Comparison of ENCODE assay signal across 8 cellular contexts in the genomic region with DNA sequence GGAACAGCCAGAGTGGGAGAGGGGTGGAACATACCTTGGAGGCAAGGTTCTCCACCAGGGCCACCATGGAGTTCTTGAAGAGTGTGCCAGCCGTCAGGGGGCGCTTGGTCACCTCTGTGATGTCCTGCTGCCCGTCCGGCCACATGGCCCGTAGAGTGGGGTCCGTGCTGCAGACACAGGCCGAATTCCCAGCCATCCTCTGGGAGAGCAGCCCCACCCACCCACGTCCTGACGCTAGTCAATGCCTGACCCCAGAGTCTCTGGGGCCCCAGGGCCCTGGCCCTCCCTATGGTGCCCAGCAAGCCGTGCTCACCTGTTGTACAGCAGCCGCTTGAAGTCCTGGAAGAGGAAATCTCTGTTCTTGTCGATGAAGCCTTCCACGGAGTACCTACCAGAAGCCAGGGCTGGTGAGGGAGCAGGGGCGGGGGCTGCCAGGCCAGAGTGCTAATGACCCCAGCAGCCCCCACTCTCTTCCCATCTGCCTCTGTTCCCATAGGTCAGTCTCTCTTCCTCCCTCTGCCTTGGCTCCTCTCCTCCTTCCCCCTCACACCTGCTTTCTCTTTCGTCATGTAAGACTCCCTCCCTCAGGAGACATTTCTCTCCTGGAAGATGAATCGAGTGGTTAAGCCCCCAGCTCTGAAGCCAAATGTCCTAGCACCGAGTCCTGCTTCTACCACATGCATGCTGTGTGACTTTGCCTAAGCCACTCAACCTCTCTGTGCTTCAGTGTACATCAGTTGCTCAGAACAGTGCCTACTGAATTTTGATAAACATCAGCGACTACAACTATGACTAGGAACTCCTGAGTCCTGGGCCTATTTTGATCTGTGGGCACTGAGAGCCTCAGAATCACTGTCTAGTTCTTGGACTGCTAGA. TPM values are rescaled to one million over a fixed set of nuclear protein-coding genes. Genes with fewer than 3 reads are reported as not detected.
DNase-seq lines count a peak whose midpoint lies in the region; FAIRE-seq and TF ChIP-seq lines count a peak whose summit lies in the region.
"Had no signal": no experiment of that assay in that cellular context is flagged by ENCODE, and none has a peak within 500 bp of the region (broad histone marks: within the 10 kb centered on the region; RNA-seq: fewer than 3 reads in every experiment).

No MANE protein-coding gene starts in this region.

- H3K36me3 ChIP-seq in OCI-LY3 (replicated peaks; ENCODE audit: low read depth, low read length): no peaks in the 10 kb centered on the region
- H3K36me3 ChIP-seq in endothelial cell of umbilical vein (ENCODE audit: control insufficient read depth in 2 of 2, extremely low read depth in 1 of 2, insufficient read depth in 2 of 2, low read length in 2 of 2): no peaks in the 10 kb centered on the region
- H3K36me3 ChIP-seq in OCI-LY7 (ENCODE audit: insufficient read depth, low read length): 0 out of 2 replicates have a peak, but pooled peaks cover under 1% of the 10 kb centered on the region
- H3K36me3 ChIP-seq: breast epithelium had no signal

- H3K4me2 ChIP-seq in OCI-LY3 (ENCODE audit: low read length) (no peak overlapping the region), endothelial cell of umbilical vein (ENCODE audit: insufficient read depth, low read length) (no peak overlapping the region), OCI-LY7 (ENCODE audit: low read length) (no peak overlapping the region)

- H3K9me3 ChIP-seq in OCI-LY3 (ENCODE audit: insufficient read depth, low read length) (no peaks in the 10 kb centered on the region), endothelial cell of umbilical vein (replicated peaks; ENCODE audit: control insufficient read depth, insufficient read depth, low read length) (no peaks in the 10 kb centered on the region), OCI-LY7 (ENCODE audit: low read length) (no peaks in the 10 kb centered on the region)
- H3K9me3 ChIP-seq: breast epithelium had no signal

- H4K20me1 ChIP-seq in OCI-LY3 (ENCODE audit: insufficient read depth, low read length): no peaks in the 10 kb centered on the region
- no peaks in the 10 kb centered on the region for H4K20me1 ChIP-seq in endothelial cell of umbilical vein (replicated peaks; ENCODE audit: control insufficient read depth, extremely low read depth, insufficient read depth, low read length)
- H4K20me1 ChIP-seq in OCI-LY7 (ENCODE audit: insufficient read depth, low read length): no peaks in the 10 kb centered on the region

- TF ChIP-seq POLR2A in endothelial cell of umbilical vein (IDR thresholded peaks at IDR 0.05; ENCODE audit: low read depth, low read length): no peak

- BruUV-seq in endothelial cell of umbilical vein (replicated peaks; lab: Mats Ljungman, UMichigan) (no TSS peak), OCI-LY7 (replicated peaks; lab: Mats Ljungman, UMichigan) (no TSS peak)

- CTCF ChIA-PET in endothelial cell of umbilical vein (lab: Charles Lee): interaction anchor here (6.3 kb wide), 1 partner anchor 169 kb away, joined by 55 read pairs; no protein-coding TSS in a partner anchor
- CTCF ChIA-PET in OCI-LY7 (lab: Charles Lee; ENCODE audit: unreplicated experiment): no interaction called here

- no peaks in the 10 kb centered on the region for H3K9me1 ChIP-seq in endothelial cell of umbilical vein (replicated peaks; ENCODE audit: control insufficient read depth, extremely low read depth, insufficient read depth, low read length)

- POLR2A ChIA-PET in endothelial cell of umbilical vein (lab: Charles Lee): no interaction called here
- POLR2A ChIA-PET in OCI-LY7 (lab: Charles Lee): no interaction called here

- H2AFZ ChIP-seq in OCI-LY3 (ENCODE audit: low read depth, low read length) (no peak overlapping the region), endothelial cell of umbilical vein (ENCODE audit: low read depth, low read length) (peak overlapping the region; percentile 38), OCI-LY7 (ENCODE audit: low read length) (no peak overlapping the region)

- H3K9ac ChIP-seq in OCI-LY3 (ENCODE audit: low read length) (no peak overlapping the region), endothelial cell of umbilical vein (replicated peaks; ENCODE audit: extremely low read depth, insufficient read depth, low read length) (no peak overlapping the region)

- intact Hi-C loops in endothelial cell of umbilical vein (cut with micrococcal nuclease) (loop anchor here (1.0 kb wide), 1 partner anchor 168 kb away; no protein-coding TSS in a partner anchor), OCI-LY7 (cut with micrococcal nuclease; ENCODE audit: unreplicated experiment) (no loop called here)

- DNase-seq in ELR (ENCODE audit: low read depth): peak; percentile 43
- peak; percentile 29 for DNase-seq in endothelial cell of umbilical vein (ENCODE audit: low read depth, low spot score)
- peak; percentile 16 for DNase-seq in retina
- no peak for DNase-seq in OCI-LY7 (ENCODE audit: low spot score)
- DNase-seq in germinal center (ENCODE audit: low spot score): no peak
- no peak for DNase-seq in GM19238 (ENCODE audit: insufficient read length, low spot score)

- peak; percentile 33 for TF ChIP-seq CTCF in OCI-LY3 (IDR thresholded peaks at IDR 0.05; ENCODE audit: low read depth, low read length)
- peak in 1 of 2 donors; percentile 59 for TF ChIP-seq CTCF in endothelial cell of umbilical vein (IDR thresholded peaks at IDR 0.05; ENCODE audit: extremely low read depth in 1 of 2, insufficient read depth in 1 of 2, low read depth in 1 of 2, low read length in 2 of 2)
- no peak; the same call in 1 of the 2 replicates for TF ChIP-seq CTCF in OCI-LY7 (conservative IDR thresholded peaks at IDR 0.05; ENCODE audit: low read length)

- H3K27me3 ChIP-seq in OCI-LY3 (ENCODE audit: low read depth, low read length): no peaks in the 10 kb centered on the region
- H3K27me3 ChIP-seq in endothelial cell of umbilical vein (ENCODE audit: control insufficient read depth in 2 of 2, insufficient read depth in 2 of 2, low read length in 2 of 2): no peaks in the 10 kb centered on the region
- H3K27me3 ChIP-seq: breast epithelium had no signal

- dilution Hi-C loops in endothelial cell of umbilical vein (cut with MboI; ENCODE audit: extremely low pct_ligation_motif_present, low sequenced_read_pairs): no loop called here

- H3K4me3 ChIP-seq in OCI-LY3 (ENCODE audit: low read length): no peak overlapping the region
- H3K4me3 ChIP-seq in endothelial cell of umbilical vein (replicated peaks in 1 of 3; ENCODE audit: insufficient read depth in 1 of 3, low read depth in 1 of 3, low read length in 3 of 3): no peak overlapping the region
- no peak overlapping the region for H3K4me3 ChIP-seq in OCI-LY7 (ENCODE audit: low read depth, low read length, poor library complexity, severe bottlenecking)
- H3K4me3 ChIP-seq: breast epithelium had no signal

- H3K27ac ChIP-seq in OCI-LY3 (ENCODE audit: low read length) (no peak overlapping the region), endothelial cell of umbilical vein (ENCODE audit: insufficient read depth, low read depth, low read length) (no peak overlapping the region), OCI-LY7 (ENCODE audit: low read depth, low read length, poor library complexity, severe bottlenecking) (no peak overlapping the region)
- H3K27ac ChIP-seq: breast epithelium had no signal

- peak; percentile 12 for FAIRE-seq in endothelial cell of umbilical vein (lab: Jason Lieb, UNC)

- H3K79me2 ChIP-seq in OCI-LY3 (ENCODE audit: low read length): no peaks in the 10 kb centered on the region
- H3K79me2 ChIP-seq in endothelial cell of umbilical vein (ENCODE audit: control insufficient read depth, insufficient read depth, low read length): no peaks in the 10 kb centered on the region
- H3K79me2 ChIP-seq in OCI-LY7 (ENCODE audit: insufficient read depth, low read depth, low read length): no peaks in the 10 kb centered on the region

- H3K4me1 ChIP-seq in OCI-LY3 (ENCODE audit: low read length) (no peaks in the 10 kb centered on the region), endothelial cell of umbilical vein (ENCODE audit: control insufficient read depth, extremely low read depth, insufficient read depth, low read length) (no peaks in the 10 kb centered on the region), OCI-LY7 (ENCODE audit: insufficient read depth, low read length, poor library complexity, severe bottlenecking) (peaks cover 13% of the 10 kb centered on the region)
- H3K4me1 ChIP-seq: breast epithelium had no signal

- H3K9me2 ChIP-seq in OCI-LY7 (ENCODE audit: insufficient read depth, low read length): no peaks in the 10 kb centered on the region

TF ChIP-seq in endothelial cell of umbilical vein, 7 proteins besides CTCF, POLR2A, EP300 and RAD21 (continues in another document):
- no peak for TF ChIP-seq POLR2AphosphoS5 (IDR thresholded peaks at IDR 0.05; ENCODE audit: insufficient read depth, low read depth, low read length)
- no peak for TF ChIP-seq MYC (IDR thresholded peaks at IDR 0.05; ENCODE audit: low read depth, low read length)
- TF ChIP-seq GATA2 (IDR thresholded peaks at IDR 0.05; ENCODE audit: insufficient read depth, insufficient read length, low read depth, low read length): no peak
- TF ChIP-seq, protein P1, sequence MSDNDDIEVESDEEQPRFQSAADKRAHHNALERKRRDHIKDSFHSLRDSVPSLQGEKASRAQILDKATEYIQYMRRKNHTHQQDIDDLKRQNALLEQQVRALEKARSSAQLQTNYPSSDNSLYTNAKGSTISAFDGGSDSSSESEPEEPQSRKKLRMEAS (IDR thresholded peaks at IDR 0.05; ENCODE audit: insufficient read depth, insufficient read length): no peak

RNA-seq across cellular contexts. Expression of a gene that starts 11.0 kb away (rescaled TPM):
- total RNA-seq in endothelial cell of umbilical vein (0.11 and 0.12 TPM in 2 replicates), OCI-LY7 (2022) (74.7 and 87.3 TPM in 2 replicates)
- polyA plus RNA-seq in endothelial cell of umbilical vein: 0.06 TPM in 1 of 2 replicates, not detected in the other
- 0.03 TPM in 1 of 2 replicates, not detected in the other for polyA plus RNA-seq in endothelial cell of umbilical vein (2011; cell fraction: cytosol; rRNA removed)
- 0.11 and 0.15 TPM in 2 replicates for polyA plus RNA-seq in endothelial cell of umbilical vein (2011; cell fraction: nucleus; rRNA removed)
- 0.07 TPM in 1 of 2 replicates, not detected in the other for polyA plus RNA-seq in endothelial cell of umbilical vein (2012)
- 0.05 and 0.15 TPM in 2 replicates for polyA minus RNA-seq in endothelial cell of umbilical vein
- polyA minus RNA-seq in endothelial cell of umbilical vein (2011; cell fraction: cytosol; rRNA and poly(A)+ RNA removed): 47.1 TPM
- polyA minus RNA-seq in endothelial cell of umbilical vein (2011; cell fraction: nucleus; rRNA and poly(A)+ RNA removed): 0.38 and 0.48 TPM in 2 replicates
- 23.6 and 27.4 TPM in 2 replicates for total RNA-seq in OCI-LY7 (2014; rRNA removed; shearing (Covaris generic))

RNA-seq across cellular contexts. Expression of a gene that starts 32.2 kb away (rescaled TPM):
- 57.4 and 66.1 TPM in 2 replicates for total RNA-seq in endothelial cell of umbilical vein
- 70.4 and 82.1 TPM in 2 replicates for polyA plus RNA-seq in endothelial cell of umbilical vein
- 60.9 and 68.3 TPM in 2 replicates for polyA plus RNA-seq in endothelial cell of umbilical vein (2011; cell fraction: cytosol; rRNA removed)
- polyA plus RNA-seq in endothelial cell of umbilical vein (2011; cell fraction: nucleus; rRNA removed): 52.5 and 60.0 TPM in 2 replicates
- polyA plus RNA-seq in endothelial cell of umbilical vein (2012): 41.7 and 45.2 TPM in 2 replicates
- 40.4 and 49.1 TPM in 2 replicates for polyA minus RNA-seq in endothelial cell of umbilical vein
- 13.0 TPM for polyA minus RNA-seq in endothelial cell of umbilical vein (2011; cell fraction: cytosol; rRNA and poly(A)+ RNA removed)
- 18.2 and 20.2 TPM in 2 replicates for polyA minus RNA-seq in endothelial cell of umbilical vein (2011; cell fraction: nucleus; rRNA and poly(A)+ RNA removed)
- 55.3 and 58.9 TPM in 2 replicates for total RNA-seq in OCI-LY7 (2014; rRNA removed; shearing (Covaris generic))
- 84.0 and 89.1 TPM in 2 replicates for total RNA-seq in OCI-LY7 (2022)

Comparison
In these comparisons a context has a peak if more than half of its experiments do, and no peak if none do; other contexts are left out.
1. DNase-seq: peak in ELR (single experiment), endothelial cell of umbilical vein (single experiment) and retina (single experiment); none in OCI-LY7 (single experiment), germinal center (single experiment) and GM19238 (single experiment).
2. RNA of a gene that starts 11.0 kb away (total RNA-seq): 23.6 to 87.3 TPM in OCI-LY7; 0.11 to 0.12 TPM in endothelial cell of umbilical vein; every median in the first group is over 10 times any median in the second.